15 cellular contexts compared by ENCODE assay signal in genomic region chr13:32115069-32115468, GRCh38.
DNase-seq lines count a peak whose midpoint lies in the region; ATAC-seq and TF ChIP-seq lines count a peak whose summit lies in the region.
"Had no signal": no experiment of that assay in that cellular context is flagged by ENCODE, and none has a peak within 500 bp of the region (broad histone marks: within the 10 kb centered on the region; RNA-seq: fewer than 3 reads in every experiment).

No MANE protein-coding gene starts in this region.

- DNase-seq in activated CD8-positive, alpha-beta T cell treated with anti-CD3 and anti-CD28 coated beads for 36 hours = no peak
- DNase-seq in activated CD8-positive, alpha-beta T cell treated with anti-CD3 and anti-CD28 coated beads, Interleukin-2, amount 10 ng/mL, durations not matched to agents 7 days and 5 days = no peak
- peak; percentile 46 for DNase-seq in KBM-7
- no peak for DNase-seq in activated T-helper 1 cell treated with anti-CD3 and anti-CD28 coated beads, Interleukin-12 subunit alpha, Interleukin-12 subunit beta, Interleukin-2, Interleukin-4 antibody, amounts not matched to agents 30 ng/mL and 10 ng/mL and 1 ng/mL, durations not matched to agents 14 hours and 24 hours and 36 hours (ENCODE audit: low spot score)
- DNase-seq in kidney tubule cell (ENCODE audit: low spot score) = no peak
- DNase-seq: anterior cingulate cortex, dorsolateral prefrontal cortex, NCI-H1417, NCI-H510A treated with DMSO at 0.1 percent for 48 hours, WERI-Rb-1 had no signal

- H3K27ac Mint-ChIP-seq in activated CD8-positive, alpha-beta T cell treated with anti-CD3 and anti-CD28 coated beads for 36 hours = peak overlapping the region; percentile 22
- H3K27ac Mint-ChIP-seq in activated CD8-positive, alpha-beta T cell treated with anti-CD3 and anti-CD28 coated beads, Interleukin-2, amount 10 ng/mL, durations not matched to agents 7 days and 5 days = no peak overlapping the region
- peak overlapping the region; percentile 9 for H3K27ac Mint-ChIP-seq in activated T-helper 1 cell treated with anti-CD3 and anti-CD28 coated beads, Interleukin-12 subunit alpha, Interleukin-12 subunit beta, Interleukin-2, Interleukin-4 antibody, amounts not matched to agents 30 ng/mL and 10 ng/mL and 1 ng/mL, durations not matched to agents 14 hours and 24 hours and 36 hours
- H3K27ac Mint-ChIP-seq: GM23338 had no signal

- no peak for TF ChIP-seq CTCF in activated CD8-positive, alpha-beta T cell treated with anti-CD3 and anti-CD28 coated beads for 36 hours (IDR thresholded peaks at IDR 0.05)

- no peaks in the 10 kb centered on the region for H3K27me3 ChIP-seq in subcutaneous abdominal adipose tissue (ENCODE audit: control insufficient read depth in 5 of 5, insufficient read depth in 4 of 5, low read length in 5 of 5)
- H3K27me3 ChIP-seq: dorsolateral prefrontal cortex, tibial nerve had no signal

- H3K9me3 ChIP-seq in subcutaneous abdominal adipose tissue (ENCODE audit: control insufficient read depth in 5 of 5, low read length in 5 of 5) = no peaks in the 10 kb centered on the region
- H3K9me3 ChIP-seq: tibial nerve had no signal

- no peak overlapping the region for H3K9ac ChIP-seq in subcutaneous abdominal adipose tissue (ENCODE audit: low read length in 5 of 5)

- intact Hi-C loops in activated CD8-positive, alpha-beta T cell treated with anti-CD3 and anti-CD28 coated beads for 36 hours (cut with micrococcal nuclease) = no loop called here
- intact Hi-C loops in activated T-helper 1 cell treated with anti-CD3 and anti-CD28 coated beads, Interleukin-12 subunit alpha, Interleukin-12 subunit beta, Interleukin-2, Interleukin-4 antibody, amounts not matched to agents 30 ng/mL and 10 ng/mL and 1 ng/mL, durations not matched to agents 14 hours and 24 hours and 36 hours (cut with micrococcal nuclease) = no loop called here

- POLR2A ChIA-PET in activated CD8-positive, alpha-beta T cell treated with anti-CD3 and anti-CD28 coated beads for 36 hours (lab: Charles Lee) = no interaction called here
- POLR2A ChIA-PET in activated CD8-positive, alpha-beta T cell treated with anti-CD3 and anti-CD28 coated beads, Interleukin-2, amount 10 ng/mL, durations not matched to agents 7 days and 5 days (lab: Charles Lee) = no interaction called here

- peaks cover 0 to 3% (median 0%) of the 10 kb centered on the region in 5 donors for H3K36me3 ChIP-seq in subcutaneous abdominal adipose tissue (ENCODE audit: control insufficient read depth in 5 of 5, insufficient read depth in 5 of 5, low read length in 5 of 5)
- H3K36me3 ChIP-seq: tibial nerve, WERI-Rb-1 had no signal

- peaks cover 10% of the 10 kb centered on the region for H3K4me1 Mint-ChIP-seq in activated CD8-positive, alpha-beta T cell treated with anti-CD3 and anti-CD28 coated beads for 36 hours (ENCODE audit: low read depth)
- peaks cover 3% of the 10 kb centered on the region for H3K4me1 Mint-ChIP-seq in activated CD8-positive, alpha-beta T cell treated with anti-CD3 and anti-CD28 coated beads, Interleukin-2, amount 10 ng/mL, durations not matched to agents 7 days and 5 days (ENCODE audit: low read depth)
- peaks cover 19% of the 10 kb centered on the region for H3K4me1 Mint-ChIP-seq in activated T-helper 1 cell treated with anti-CD3 and anti-CD28 coated beads, Interleukin-12 subunit alpha, Interleukin-12 subunit beta, Interleukin-2, Interleukin-4 antibody, amounts not matched to agents 30 ng/mL and 10 ng/mL and 1 ng/mL, durations not matched to agents 14 hours and 24 hours and 36 hours (ENCODE audit: low read depth)

- no peak overlapping the region for H3K4me3 Mint-ChIP-seq in activated CD8-positive, alpha-beta T cell treated with anti-CD3 and anti-CD28 coated beads for 36 hours
- no peak overlapping the region for H3K4me3 Mint-ChIP-seq in activated CD8-positive, alpha-beta T cell treated with anti-CD3 and anti-CD28 coated beads, Interleukin-2, amount 10 ng/mL, durations not matched to agents 7 days and 5 days
- no peak overlapping the region for H3K4me3 Mint-ChIP-seq in activated T-helper 1 cell treated with anti-CD3 and anti-CD28 coated beads, Interleukin-12 subunit alpha, Interleukin-12 subunit beta, Interleukin-2, Interleukin-4 antibody, amounts not matched to agents 30 ng/mL and 10 ng/mL and 1 ng/mL, durations not matched to agents 14 hours and 24 hours and 36 hours
- H3K4me3 Mint-ChIP-seq: GM23338 had no signal

- no peaks in the 10 kb centered on the region for H3K36me3 Mint-ChIP-seq in activated CD8-positive, alpha-beta T cell treated with anti-CD3 and anti-CD28 coated beads for 36 hours (ENCODE audit: low read depth)
- no peaks in the 10 kb centered on the region for H3K36me3 Mint-ChIP-seq in activated CD8-positive, alpha-beta T cell treated with anti-CD3 and anti-CD28 coated beads, Interleukin-2, amount 10 ng/mL, durations not matched to agents 7 days and 5 days (ENCODE audit: low read depth)
- H3K36me3 Mint-ChIP-seq in activated T-helper 1 cell treated with anti-CD3 and anti-CD28 coated beads, Interleukin-12 subunit alpha, Interleukin-12 subunit beta, Interleukin-2, Interleukin-4 antibody, amounts not matched to agents 30 ng/mL and 10 ng/mL and 1 ng/mL, durations not matched to agents 14 hours and 24 hours and 36 hours (ENCODE audit: low read depth) = no peaks in the 10 kb centered on the region

- H3K4me1 ChIP-seq in subcutaneous abdominal adipose tissue (ENCODE audit: control insufficient read depth in 5 of 5, insufficient read depth in 5 of 5, low read length in 5 of 5) = peaks cover 0 to 12% (median 6%) of the 10 kb centered on the region in 5 donors

- no peak overlapping the region for H3K4me3 ChIP-seq in subcutaneous abdominal adipose tissue (ENCODE audit: low read depth in 1 of 5, low read length in 5 of 5)
- H3K4me3 ChIP-seq: dorsolateral prefrontal cortex, GM23338, tibial nerve had no signal

- ATAC-seq in activated CD8-positive, alpha-beta T cell treated with anti-CD3 and anti-CD28 coated beads for 36 hours = no peak
- ATAC-seq in activated CD8-positive, alpha-beta T cell treated with anti-CD3 and anti-CD28 coated beads, Interleukin-2, amount 10 ng/mL, durations not matched to agents 7 days and 5 days = no peak
- ATAC-seq in HG02588 (IDR thresholded peaks at IDR 0.05; ENCODE audit: unreplicated experiment) (no peak), HG03565 (IDR thresholded peaks at IDR 0.05; ENCODE audit: unreplicated experiment) (no peak)
- ATAC-seq: GM23338 had no signal

- no peaks in the 10 kb centered on the region for H3K27me3 Mint-ChIP-seq in activated CD8-positive, alpha-beta T cell treated with anti-CD3 and anti-CD28 coated beads for 36 hours
- H3K27me3 Mint-ChIP-seq in activated CD8-positive, alpha-beta T cell treated with anti-CD3 and anti-CD28 coated beads, Interleukin-2, amount 10 ng/mL, durations not matched to agents 7 days and 5 days (ENCODE audit: low read depth) = no peaks in the 10 kb centered on the region
- H3K27me3 Mint-ChIP-seq in activated T-helper 1 cell treated with anti-CD3 and anti-CD28 coated beads, Interleukin-12 subunit alpha, Interleukin-12 subunit beta, Interleukin-2, Interleukin-4 antibody, amounts not matched to agents 30 ng/mL and 10 ng/mL and 1 ng/mL, durations not matched to agents 14 hours and 24 hours and 36 hours (ENCODE audit: insufficient read depth) = no peaks in the 10 kb centered on the region

- CTCF ChIA-PET in activated CD8-positive, alpha-beta T cell treated with anti-CD3 and anti-CD28 coated beads for 36 hours (lab: Charles Lee) = no interaction called here
- CTCF ChIA-PET in activated CD8-positive, alpha-beta T cell treated with anti-CD3 and anti-CD28 coated beads, Interleukin-2, amount 10 ng/mL, durations not matched to agents 7 days and 5 days (lab: Charles Lee) = no interaction called here

- peak overlapping the region; percentile 14 for H3K27ac ChIP-seq in subcutaneous abdominal adipose tissue (ENCODE audit: low read depth, low read length)
- H3K27ac ChIP-seq: WERI-Rb-1 had no signal

- in situ Hi-C loops in KBM-7 (cut with MboI; ENCODE audit: low pct_unique_long_range_greater_than_20kb, low sequenced_read_pairs) = no loop called here

- H3K9me3 Mint-ChIP-seq in activated CD8-positive, alpha-beta T cell treated with anti-CD3 and anti-CD28 coated beads for 36 hours = no peaks in the 10 kb centered on the region
- H3K9me3 Mint-ChIP-seq in activated CD8-positive, alpha-beta T cell treated with anti-CD3 and anti-CD28 coated beads, Interleukin-2, amount 10 ng/mL, durations not matched to agents 7 days and 5 days (ENCODE audit: insufficient read depth) = no peaks in the 10 kb centered on the region
- H3K9me3 Mint-ChIP-seq in activated T-helper 1 cell treated with anti-CD3 and anti-CD28 coated beads, Interleukin-12 subunit alpha, Interleukin-12 subunit beta, Interleukin-2, Interleukin-4 antibody, amounts not matched to agents 30 ng/mL and 10 ng/mL and 1 ng/mL, durations not matched to agents 14 hours and 24 hours and 36 hours = no peaks in the 10 kb centered on the region
- H3K9me3 Mint-ChIP-seq: GM23338 had no signal
